ENCODE assay signal across 10 cellular contexts in the genomic region with DNA sequence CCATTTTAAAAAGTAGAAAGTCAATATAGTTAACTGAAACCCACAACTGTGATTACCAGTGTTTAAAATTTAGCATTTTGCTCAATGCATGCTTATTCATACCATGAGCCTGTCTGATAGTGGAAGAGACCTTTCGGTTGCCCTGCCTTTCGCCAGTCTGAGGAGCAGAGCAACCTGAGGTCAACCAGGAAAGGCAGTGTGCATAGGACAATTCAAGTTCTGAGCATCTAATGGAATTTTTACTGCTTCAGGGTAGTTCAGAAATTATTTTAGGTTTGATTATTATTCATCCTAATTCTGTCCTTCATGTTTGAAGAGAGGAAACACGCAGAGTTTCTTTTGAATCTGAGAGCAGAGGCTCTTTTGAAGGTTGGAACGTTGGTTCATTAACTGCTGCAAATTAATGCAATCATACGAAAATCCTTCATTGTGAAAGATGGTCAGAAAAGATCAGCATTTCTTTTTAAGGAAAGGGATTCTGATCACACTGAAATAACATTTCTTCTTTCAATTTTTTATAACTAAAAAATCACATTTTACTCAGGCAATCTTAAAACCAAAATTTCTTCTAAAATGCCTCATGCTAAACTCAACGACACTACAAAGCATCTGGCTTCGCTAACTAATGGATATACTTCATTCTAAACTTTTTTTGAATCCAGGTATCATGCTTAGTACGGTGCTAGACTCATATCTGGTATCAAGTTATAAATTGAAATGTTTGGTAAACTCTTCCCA.
DNase-seq lines count a peak whose midpoint lies in the region; ATAC-seq, FAIRE-seq and TF ChIP-seq lines count a peak whose summit lies in the region.
"Had no signal": no experiment of that assay in that cellular context is flagged by ENCODE, and none has a peak within 500 bp of the region (broad histone marks: within the 10 kb centered on the region; RNA-seq: fewer than 3 reads in every experiment).

No MANE protein-coding gene starts in this region.

- H3K4me3 ChIP-seq in BLaER1 treated with 17β-estradiol and CSF1 and Interleukin-3, amounts not matched to agents 10 nM and 100 nM, result peak overlapping the region; percentile 21 to 62 (median 38); a peak in 10 of 20 replicates
- 0 out of 2 replicates have a peak overlapping the region, but pooled peaks have one; percentile 48 for H3K4me3 ChIP-seq in PC-3 (ENCODE audit: low read length)
- H3K4me3 ChIP-seq in colonic mucosa, result no peak overlapping the region

- H3K4me3 Mint-ChIP-seq in osteocyte (ENCODE audit: unreplicated experiment), result peak overlapping the region; percentile 55

- no peaks in the 10 kb centered on the region for H3K27me3 ChIP-seq in BLaER1 treated with 17β-estradiol and CSF1 and Interleukin-3, amounts not matched to agents 10 nM and 100 nM
- H3K27me3 ChIP-seq in PC-3 (ENCODE audit: low read length), result no peaks in the 10 kb centered on the region
- no peaks in the 10 kb centered on the region for H3K27me3 ChIP-seq in colonic mucosa

- peak overlapping the region in 9 of 11 experiments; percentile 3 to 71 (median 63); a peak in 15 of 22 replicates for H3K9ac ChIP-seq in BLaER1 treated with 17β-estradiol and CSF1 and Interleukin-3, amounts not matched to agents 10 nM and 100 nM
- H3K9ac ChIP-seq in PC-3 (ENCODE audit: low read length), result peak overlapping the region; percentile 74
- H3K9ac ChIP-seq in colonic mucosa (ENCODE audit: low read depth in 2 of 2, low read length in 2 of 2), result no peak overlapping the region

- intact Hi-C loops in PC-3 (cut with micrococcal nuclease), result loop anchor here (2.0 to 10.0 kb wide), 6 partner anchors 34 to 184 kb away; no protein-coding TSS in a partner anchor
- intact Hi-C loops in colonic mucosa (cut with DNase I), result no loop called here

- H3K36me3 ChIP-seq in BLaER1 treated with 17β-estradiol and CSF1 and Interleukin-3, amounts not matched to agents 10 nM and 100 nM, result no peaks in the 10 kb centered on the region
- no peaks in the 10 kb centered on the region for H3K36me3 ChIP-seq in PC-3 (ENCODE audit: low read depth, low read length)
- no peaks in the 10 kb centered on the region for H3K36me3 ChIP-seq in colonic mucosa

- H3F3A ChIP-seq in PC-3 (ENCODE audit: low read length, unreplicated experiment), result no peaks in the 10 kb centered on the region

- DNase-seq in PC-3, result no peak
- no peak for DNase-seq in colonic mucosa
- DNase-seq in osteocyte (ENCODE audit: extremely low spot score, unreplicated experiment), result no peak
- no peak for DNase-seq in effector CD8-positive, alpha-beta T cell (lab: John Stamatoyannopoulos, UW)
- no peak for DNase-seq in H54 (ENCODE audit: insufficient read length, low spot score)
- DNase-seq in NCI-H2107 (lab: John Stamatoyannopoulos, UW), result no peak
- no peak for DNase-seq in frontal cortex (ENCODE audit: low spot score in 2 of 2)

- no peaks in the 10 kb centered on the region for H4K20me1 ChIP-seq in BLaER1 treated with 17β-estradiol and CSF1 and Interleukin-3, amounts not matched to agents 10 nM and 100 nM
- H4K20me1 ChIP-seq in PC-3 (ENCODE audit: low read length), result no peaks in the 10 kb centered on the region

- H3K27ac ChIP-seq in BLaER1 treated with 17β-estradiol and CSF1 and Interleukin-3, amounts not matched to agents 10 nM and 100 nM, result peak overlapping the region in 10 of 11 experiments; percentile 54 to 92 (median 76); a peak in 19 of 22 replicates
- H3K27ac ChIP-seq in PC-3 (ENCODE audit: low read length) (peak overlapping the region; percentile 94), colonic mucosa (peak overlapping the region; percentile 42)

- peak overlapping the region; percentile 87 for H3K27ac Mint-ChIP-seq in osteocyte (ENCODE audit: unreplicated experiment)

- no peaks in the 10 kb centered on the region for H3K9me3 Mint-ChIP-seq in osteocyte (ENCODE audit: unreplicated experiment)

- H3K9me2 ChIP-seq in PC-3 (replicated peaks; ENCODE audit: low read length), result no peaks in the 10 kb centered on the region

- ATAC-seq in PC-3, result no peak

- no peak for TF ChIP-seq POLR2A in H54 (IDR thresholded peaks at IDR 0.05; ENCODE audit: low read depth, low read length)

- no peaks in the 10 kb centered on the region for H3K27me3 Mint-ChIP-seq in osteocyte (ENCODE audit: unreplicated experiment)

- peaks cover 44% of the 10 kb centered on the region for H3K4me1 Mint-ChIP-seq in osteocyte (ENCODE audit: unreplicated experiment)

- no peaks in the 10 kb centered on the region for H3K79me2 ChIP-seq in PC-3 (ENCODE audit: low read length)

- H3K36me3 Mint-ChIP-seq in osteocyte (ENCODE audit: unreplicated experiment), result no peaks in the 10 kb centered on the region

- CTCF ChIA-PET in PC-3 (lab: Charles Lee), result interaction anchor here (0.7 kb wide), 2 partner anchors 36 to 150 kb away, joined by 3 to 4 read pairs; no protein-coding TSS in a partner anchor

- peaks cover 62 to 100% (median 94%) of the 10 kb centered on the region in 10 experiments for H3K4me1 ChIP-seq in BLaER1 treated with 17β-estradiol and CSF1 and Interleukin-3, amounts not matched to agents 10 nM and 100 nM
- H3K4me1 ChIP-seq in PC-3 (ENCODE audit: insufficient read depth, low read length), result peaks cover 44% of the 10 kb centered on the region
- no peaks in the 10 kb centered on the region for H3K4me1 ChIP-seq in colonic mucosa

- FAIRE-seq in H54 (lab: Jason Lieb, UNC), result no peak
- no peak for FAIRE-seq in frontal cortex (lab: Jason Lieb, UNC)
- FAIRE-seq: endometrium, kidney had no signal

- POLR2A ChIA-PET in PC-3 (lab: Charles Lee; ENCODE audit: unreplicated experiment), result interaction anchor here (0.6 to 1.0 kb wide), 4 partner anchors 30 to 123 kb away, joined by 3 to 5 read pairs (median 4); no protein-coding TSS in a partner anchor

- H3K9me3 ChIP-seq in BLaER1 treated with 17β-estradiol and CSF1 and Interleukin-3, amounts not matched to agents 10 nM and 100 nM (replicated peaks in 1 of 11), result no peaks in the 10 kb centered on the region
- no peaks in the 10 kb centered on the region for H3K9me3 ChIP-seq in PC-3 (ENCODE audit: low read length)
- H3K9me3 ChIP-seq in colonic mucosa, result no peaks in the 10 kb centered on the region

- no TSS peak for BruUV-seq in PC-3 (replicated peaks; lab: Mats Ljungman, UMichigan)

- H2AFZ ChIP-seq in PC-3 (ENCODE audit: low read length), result no peak overlapping the region

- no peak for TF ChIP-seq CTCF in PC-3 (conservative IDR thresholded peaks at IDR 0.05; ENCODE audit: low read depth, low read length)
- TF ChIP-seq CTCF in colonic mucosa (IDR thresholded peaks at IDR 0.05), result no peak
- no peak for TF ChIP-seq CTCF in osteocyte (IDR thresholded peaks at IDR 0.05)

- H3K4me2 ChIP-seq in BLaER1 treated with 17β-estradiol and CSF1 and Interleukin-3, amounts not matched to agents 10 nM and 100 nM, result peak overlapping the region; percentile 81 to 96 (median 90)
- H3K4me2 ChIP-seq in PC-3 (ENCODE audit: low read length), result peak overlapping the region; percentile 76

Comparison
In these comparisons a context has a peak if more than half of its experiments do, and no peak if none do; other contexts are left out.
1. H3K27ac ChIP-seq: peak in every context shown above with its lines; median percentile 94 in PC-3; 76 in BLaER1 treated with 17β-estradiol and CSF1 and Interleukin-3, amounts not matched to agents 10 nM and 100 nM; 42 in colonic mucosa.
2. H3K9ac ChIP-seq: peak in BLaER1 treated with 17β-estradiol and CSF1 and Interleukin-3, amounts not matched to agents 10 nM and 100 nM (9 of 11) and PC-3 (single experiment); none in colonic mucosa (0 of 2).